ENCODE assay signal across 23 cellular contexts in genomic region chr11:112858289-112859023, GRCh38.
"Had no signal": no experiment of that assay in that cellular context is flagged by ENCODE, and none has a peak within 500 bp of the region (broad histone marks: within the 10 kb centered on the region; RNA-seq: fewer than 3 reads in every experiment).

No MANE protein-coding gene starts in this region.

- H3K4me1 ChIP-seq: adrenal gland, body of pancreas, foreskin keratinocyte had no signal

- H3K36me3 ChIP-seq: adrenal gland, gastrocnemius medialis had no signal

- H3K4me3 ChIP-seq: adrenal gland, body of pancreas, gastrocnemius medialis had no signal

- H3K9me3 ChIP-seq: gastrocnemius medialis had no signal

- H3K27ac ChIP-seq: adrenal gland, body of pancreas, epithelial cell of prostate, foreskin keratinocyte, gastrocnemius medialis had no signal

- DNase-seq: activated CD4-positive, alpha-beta memory T cell treated with anti-CD3 and anti-CD28 coated beads, Interleukin-2, amount 10 ng/mL, durations not matched to agents 7 days and 5 days; activated CD4-positive, alpha-beta T cell treated with anti-CD3 and anti-CD28 coated beads for 36 hours; activated CD4-positive, alpha-beta T cell treated with anti-CD3 and anti-CD28 coated beads, Interleukin-2, amount 10 ng/mL, durations not matched to agents 24 days and 14 days; activated CD4-positive, CD25-positive, alpha-beta regulatory T cell; activated CD4-positive, CD25-positive, alpha-beta regulatory T cell treated with anti-CD3 and anti-CD28 coated beads, Interleukin-2, amount 50 U/mL, for 72 hours; activated CD8-positive, alpha-beta memory T cell treated with anti-CD3 and anti-CD28 coated beads for 24 hours; activated effector memory CD4-positive, alpha-beta T cell treated with anti-CD3 and anti-CD28 coated beads, Interleukin-2, amount 50 U/mL, for 16 hours; activated naive CD4-positive, alpha-beta T cell treated with anti-CD3 and anti-CD28 coated beads for 36 hours; activated naive CD8-positive, alpha-beta T cell treated with anti-CD3 and anti-CD28 coated beads for 36 hours; activated naive CD8-positive, alpha-beta T cell treated with anti-CD3 and anti-CD28 coated beads, Interleukin-2, amount 50 U/mL, for 24 hours; activated T-cell treated with anti-CD3 and anti-CD28 coated beads, Interleukin-2, amount 50 U/mL, for 48 hours; adrenal gland; amygdala; aorta; body of pancreas; cortex of kidney; dermis blood vessel endothelial cell; effector CD8-positive, alpha-beta T cell; foreskin keratinocyte; gastrocnemius medialis; glutamatergic neuron; T-helper 2 cell had no signal

- H3K27me3 ChIP-seq: adrenal gland, body of pancreas, gastrocnemius medialis had no signal
